In the genomic region with DNA sequence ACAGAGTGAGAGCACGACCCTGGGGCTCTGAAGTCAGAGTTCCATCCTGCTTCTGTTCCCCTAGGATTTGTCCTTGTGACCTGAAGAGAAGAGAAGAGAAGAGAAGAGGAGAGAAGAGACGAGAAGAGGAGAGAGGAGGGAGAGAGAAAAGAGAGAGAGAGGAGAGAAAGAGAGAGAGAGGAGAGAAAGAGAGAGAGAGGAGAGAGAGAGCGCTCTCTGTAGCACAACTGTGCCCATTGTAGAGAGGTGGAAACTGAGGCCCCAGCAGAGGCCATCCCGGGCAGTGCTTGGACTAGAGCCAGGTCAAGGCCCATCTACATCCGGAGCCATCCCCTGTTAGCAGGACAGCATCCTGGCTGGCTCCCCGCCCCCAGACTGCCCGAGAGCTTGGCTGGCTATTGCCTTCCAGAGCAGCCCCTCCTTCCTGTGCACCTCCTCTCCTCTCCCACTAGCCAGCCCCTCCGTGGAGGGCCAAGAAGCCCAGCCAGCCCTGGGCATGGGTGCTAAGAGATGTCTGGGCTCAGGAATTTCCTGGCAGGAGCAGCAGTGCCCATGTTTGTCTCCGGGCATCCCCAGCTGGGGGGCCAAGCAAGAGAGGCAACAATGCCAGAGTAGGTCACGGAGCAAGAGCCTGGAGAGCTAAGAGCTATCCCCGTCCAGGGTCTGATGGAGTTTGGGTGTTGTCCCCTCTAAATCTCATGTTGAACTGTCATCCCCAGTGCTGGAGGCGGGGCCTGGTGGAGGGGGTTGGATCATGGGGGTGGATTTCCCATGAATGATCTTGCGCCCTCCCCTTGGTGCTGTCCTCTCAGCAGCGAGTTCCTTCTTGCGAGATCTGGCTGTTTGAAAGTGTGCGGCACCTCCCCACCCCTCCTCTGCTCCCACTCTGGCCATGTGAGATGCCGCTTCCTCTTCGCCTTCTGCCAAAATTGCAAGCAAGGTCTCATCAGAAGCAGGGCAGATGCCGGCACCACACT, we compare ENCODE assay signal across 1 cellular context.
TF ChIP-seq lines count a peak whose summit lies in the region.

No MANE protein-coding gene starts in this region.

TF ChIP-seq in GM23338, 12 proteins besides CTCF, POLR2A, EP300 and RAD21 (continued from another document):
- TF ChIP-seq, protein P1, sequence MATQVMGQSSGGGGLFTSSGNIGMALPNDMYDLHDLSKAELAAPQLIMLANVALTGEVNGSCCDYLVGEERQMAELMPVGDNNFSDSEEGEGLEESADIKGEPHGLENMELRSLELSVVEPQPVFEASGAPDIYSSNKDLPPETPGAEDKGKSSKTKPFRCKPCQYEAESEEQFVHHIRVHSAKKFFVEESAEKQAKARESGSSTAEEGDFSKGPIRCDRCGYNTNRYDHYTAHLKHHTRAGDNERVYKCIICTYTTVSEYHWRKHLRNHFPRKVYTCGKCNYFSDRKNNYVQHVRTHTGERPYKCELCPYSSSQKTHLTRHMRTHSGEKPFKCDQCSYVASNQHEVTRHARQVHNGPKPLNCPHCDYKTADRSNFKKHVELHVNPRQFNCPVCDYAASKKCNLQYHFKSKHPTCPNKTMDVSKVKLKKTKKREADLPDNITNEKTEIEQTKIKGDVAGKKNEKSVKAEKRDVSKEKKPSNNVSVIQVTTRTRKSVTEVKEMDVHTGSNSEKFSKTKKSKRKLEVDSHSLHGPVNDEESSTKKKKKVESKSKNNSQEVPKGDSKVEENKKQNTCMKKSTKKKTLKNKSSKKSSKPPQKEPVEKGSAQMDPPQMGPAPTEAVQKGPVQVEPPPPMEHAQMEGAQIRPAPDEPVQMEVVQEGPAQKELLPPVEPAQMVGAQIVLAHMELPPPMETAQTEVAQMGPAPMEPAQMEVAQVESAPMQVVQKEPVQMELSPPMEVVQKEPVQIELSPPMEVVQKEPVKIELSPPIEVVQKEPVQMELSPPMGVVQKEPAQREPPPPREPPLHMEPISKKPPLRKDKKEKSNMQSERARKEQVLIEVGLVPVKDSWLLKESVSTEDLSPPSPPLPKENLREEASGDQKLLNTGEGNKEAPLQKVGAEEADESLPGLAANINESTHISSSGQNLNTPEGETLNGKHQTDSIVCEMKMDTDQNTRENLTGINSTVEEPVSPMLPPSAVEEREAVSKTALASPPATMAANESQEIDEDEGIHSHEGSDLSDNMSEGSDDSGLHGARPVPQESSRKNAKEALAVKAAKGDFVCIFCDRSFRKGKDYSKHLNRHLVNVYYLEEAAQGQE (IDR thresholded peaks at IDR 0.05; ENCODE audit: unreplicated experiment), result no peak
- TF ChIP-seq, protein P2, sequence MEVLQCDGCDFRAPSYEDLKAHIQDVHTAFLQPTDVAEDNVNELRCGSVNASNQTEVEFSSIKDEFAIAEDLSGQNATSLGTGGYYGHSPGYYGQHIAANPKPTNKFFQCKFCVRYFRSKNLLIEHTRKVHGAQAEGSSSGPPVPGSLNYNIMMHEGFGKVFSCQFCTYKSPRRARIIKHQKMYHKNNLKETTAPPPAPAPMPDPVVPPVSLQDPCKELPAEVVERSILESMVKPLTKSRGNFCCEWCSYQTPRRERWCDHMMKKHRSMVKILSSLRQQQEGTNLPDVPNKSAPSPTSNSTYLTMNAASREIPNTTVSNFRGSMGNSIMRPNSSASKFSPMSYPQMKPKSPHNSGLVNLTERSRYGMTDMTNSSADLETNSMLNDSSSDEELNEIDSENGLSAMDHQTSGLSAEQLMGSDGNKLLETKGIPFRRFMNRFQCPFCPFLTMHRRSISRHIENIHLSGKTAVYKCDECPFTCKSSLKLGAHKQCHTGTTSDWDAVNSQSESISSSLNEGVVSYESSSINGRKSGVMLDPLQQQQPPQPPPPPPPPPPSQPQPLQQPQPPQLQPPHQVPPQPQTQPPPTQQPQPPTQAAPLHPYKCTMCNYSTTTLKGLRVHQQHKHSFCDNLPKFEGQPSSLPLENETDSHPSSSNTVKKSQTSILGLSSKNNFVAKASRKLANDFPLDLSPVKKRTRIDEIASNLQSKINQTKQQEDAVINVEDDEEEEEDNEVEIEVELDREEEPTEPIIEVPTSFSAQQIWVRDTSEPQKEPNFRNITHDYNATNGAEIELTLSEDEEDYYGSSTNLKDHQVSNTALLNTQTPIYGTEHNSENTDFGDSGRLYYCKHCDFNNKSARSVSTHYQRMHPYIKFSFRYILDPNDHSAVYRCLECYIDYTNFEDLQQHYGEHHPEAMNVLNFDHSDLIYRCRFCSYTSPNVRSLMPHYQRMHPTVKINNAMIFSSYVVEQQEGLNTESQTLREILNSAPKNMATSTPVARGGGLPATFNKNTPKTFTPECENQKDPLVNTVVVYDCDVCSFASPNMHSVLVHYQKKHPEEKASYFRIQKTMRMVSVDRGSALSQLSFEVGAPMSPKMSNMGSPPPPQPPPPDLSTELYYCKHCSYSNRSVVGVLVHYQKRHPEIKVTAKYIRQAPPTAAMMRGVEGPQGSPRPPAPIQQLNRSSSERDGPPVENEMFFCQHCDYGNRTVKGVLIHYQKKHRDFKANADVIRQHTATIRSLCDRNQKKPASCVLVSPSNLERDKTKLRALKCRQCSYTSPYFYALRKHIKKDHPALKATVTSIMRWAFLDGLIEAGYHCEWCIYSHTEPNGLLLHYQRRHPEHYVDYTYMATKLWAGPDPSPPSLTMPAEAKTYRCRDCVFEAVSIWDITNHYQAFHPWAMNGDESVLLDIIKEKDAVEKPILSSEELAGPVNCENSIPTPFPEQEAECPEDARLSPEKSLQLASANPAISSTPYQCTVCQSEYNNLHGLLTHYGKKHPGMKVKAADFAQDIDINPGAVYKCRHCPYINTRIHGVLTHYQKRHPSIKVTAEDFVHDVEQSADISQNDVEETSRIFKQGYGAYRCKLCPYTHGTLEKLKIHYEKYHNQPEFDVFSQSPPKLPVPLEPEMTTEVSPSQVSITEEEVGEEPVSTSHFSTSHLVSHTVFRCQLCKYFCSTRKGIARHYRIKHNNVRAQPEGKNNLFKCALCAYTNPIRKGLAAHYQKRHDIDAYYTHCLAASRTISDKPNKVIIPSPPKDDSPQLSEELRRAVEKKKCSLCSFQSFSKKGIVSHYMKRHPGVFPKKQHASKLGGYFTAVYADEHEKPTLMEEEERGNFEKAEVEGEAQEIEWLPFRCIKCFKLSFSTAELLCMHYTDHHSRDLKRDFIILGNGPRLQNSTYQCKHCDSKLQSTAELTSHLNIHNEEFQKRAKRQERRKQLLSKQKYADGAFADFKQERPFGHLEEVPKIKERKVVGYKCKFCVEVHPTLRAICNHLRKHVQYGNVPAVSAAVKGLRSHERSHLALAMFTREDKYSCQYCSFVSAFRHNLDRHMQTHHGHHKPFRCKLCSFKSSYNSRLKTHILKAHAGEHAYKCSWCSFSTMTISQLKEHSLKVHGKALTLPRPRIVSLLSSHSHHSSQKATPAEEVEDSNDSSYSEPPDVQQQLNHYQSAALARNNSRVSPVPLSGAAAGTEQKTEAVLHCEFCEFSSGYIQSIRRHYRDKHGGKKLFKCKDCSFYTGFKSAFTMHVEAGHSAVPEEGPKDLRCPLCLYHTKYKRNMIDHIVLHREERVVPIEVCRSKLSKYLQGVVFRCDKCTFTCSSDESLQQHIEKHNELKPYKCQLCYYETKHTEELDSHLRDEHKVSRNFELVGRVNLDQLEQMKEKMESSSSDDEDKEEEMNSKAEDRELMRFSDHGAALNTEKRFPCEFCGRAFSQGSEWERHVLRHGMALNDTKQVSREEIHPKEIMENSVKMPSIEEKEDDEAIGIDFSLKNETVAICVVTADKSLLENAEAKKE (CRISPR knock-in tag; IDR thresholded peaks at IDR 0.05), result no peak
- no peak for TF ChIP-seq NANOG (IDR thresholded peaks at IDR 0.05; ENCODE audit: borderline replicate concordance)
